13 cellular contexts compared by ENCODE assay signal in genomic region chr7:129134356-129134972, GRCh38. TPM values are rescaled to one million over a fixed set of nuclear protein-coding genes. Genes with fewer than 3 reads are reported as not detected.
DNase-seq lines count a peak whose midpoint lies in the region; ATAC-seq and TF ChIP-seq lines count a peak whose summit lies in the region.
"Had no signal": no experiment of that assay in that cellular context is flagged by ENCODE, and none has a peak within 500 bp of the region (broad histone marks: within the 10 kb centered on the region; RNA-seq: fewer than 3 reads in every experiment).

No MANE protein-coding gene starts in this region.

- no peaks in the 10 kb centered on the region for H3K9me3 Mint-ChIP-seq in CD8-positive, alpha-beta T cell
- H3K9me3 Mint-ChIP-seq in activated naive CD8-positive, alpha-beta T cell (ENCODE audit: low read depth): no peaks in the 10 kb centered on the region

- POLR2A ChIA-PET in CD8-positive, alpha-beta T cell (lab: Charles Lee): no interaction called here

- peaks cover 37% of the 10 kb centered on the region for H3K4me1 Mint-ChIP-seq in CD8-positive, alpha-beta T cell (ENCODE audit: low read depth)
- peaks cover 32% of the 10 kb centered on the region for H3K4me1 Mint-ChIP-seq in activated naive CD8-positive, alpha-beta T cell (ENCODE audit: low read depth)

- no peaks in the 10 kb centered on the region for H3K9me3 ChIP-seq in CD8-positive, alpha-beta T cell (ENCODE audit: low read length)
- H3K9me3 ChIP-seq in muscle layer of duodenum (ENCODE audit: control insufficient read depth in 1 of 2, low read length in 2 of 2): no peaks in the 10 kb centered on the region

- no peak for TF ChIP-seq CTCF in CD8-positive, alpha-beta T cell (IDR thresholded peaks at IDR 0.05)

- H3K27ac ChIP-seq in CD8-positive, alpha-beta T cell (ENCODE audit: low read depth, low read length): no peak overlapping the region
- peak overlapping the region; percentile 45 for H3K27ac ChIP-seq in muscle layer of duodenum (ENCODE audit: low read length)

- no peaks in the 10 kb centered on the region for H3K36me3 ChIP-seq in CD8-positive, alpha-beta T cell (ENCODE audit: insufficient read depth, low read length)
- H3K36me3 ChIP-seq in muscle layer of duodenum (ENCODE audit: control insufficient read depth in 1 of 2, insufficient read depth in 2 of 2, low read length in 2 of 2): no peaks in the 10 kb centered on the region

- no peaks in the 10 kb centered on the region for H3K27me3 Mint-ChIP-seq in CD8-positive, alpha-beta T cell (ENCODE audit: low read depth)
- no peaks in the 10 kb centered on the region for H3K27me3 Mint-ChIP-seq in activated naive CD8-positive, alpha-beta T cell

- CTCF ChIA-PET in CD8-positive, alpha-beta T cell (lab: Charles Lee): interaction anchor here (1.0 to 1.7 kb wide), 2 partner anchors 9 to 29 kb away, joined by 3 to 6 read pairs; no protein-coding TSS in a partner anchor

- DNase-seq in CD8-positive, alpha-beta T cell: no peak
- DNase-seq in HPDE6-E6E7 (ENCODE audit: extremely low spot score) (peak; percentile 40), NCI-H2196 treated with DMSO at 0.1 percent for 48 hours (lab: John Stamatoyannopoulos, UW; ENCODE audit: unreplicated experiment) (no peak)
- DNase-seq: DMS 273 treated with DMSO at 0.1 percent for 48 hours; glutamatergic neuron; NCI-H2171; posterior cingulate gyrus; stimulated activated CD4-positive, alpha-beta T cell treated with anti-CD3 and anti-CD28 coated beads, Interleukin-4, amount 100 ng/mL, for 4 hours; substantia nigra had no signal

- no peak overlapping the region for H3K4me3 ChIP-seq in CD8-positive, alpha-beta T cell (ENCODE audit: low read depth, low read length)
- no peak overlapping the region for H3K4me3 ChIP-seq in muscle layer of duodenum (ENCODE audit: low read depth in 1 of 2, low read length in 2 of 2)

- intact Hi-C loops in CD8-positive, alpha-beta T cell (cut with DNase I, micrococcal nuclease): no loop called here

- H3K27me3 ChIP-seq in CD8-positive, alpha-beta T cell (ENCODE audit: insufficient read depth, low read length): no peaks in the 10 kb centered on the region
- H3K27me3 ChIP-seq in muscle layer of duodenum (ENCODE audit: low read depth, low read length): no peaks in the 10 kb centered on the region

- no peak for ATAC-seq in CD8-positive, alpha-beta T cell
- ATAC-seq in HG03159 (IDR thresholded peaks at IDR 0.05; ENCODE audit: unreplicated experiment) (no peak), HG03378 (IDR thresholded peaks at IDR 0.05; ENCODE audit: unreplicated experiment) (no peak)

- no peaks in the 10 kb centered on the region for H3K36me3 Mint-ChIP-seq in CD8-positive, alpha-beta T cell
- peaks cover 3% of the 10 kb centered on the region for H3K36me3 Mint-ChIP-seq in activated naive CD8-positive, alpha-beta T cell

- peak overlapping the region; percentile 62 for H3K4me3 Mint-ChIP-seq in CD8-positive, alpha-beta T cell
- H3K4me3 Mint-ChIP-seq in activated naive CD8-positive, alpha-beta T cell: peak overlapping the region; percentile 15

- H3K4me1 ChIP-seq in CD8-positive, alpha-beta T cell (ENCODE audit: insufficient read depth, low read length): peaks cover 32% of the 10 kb centered on the region
- H3K4me1 ChIP-seq in muscle layer of duodenum (ENCODE audit: control insufficient read depth in 1 of 2, insufficient read depth in 2 of 2, low read length in 2 of 2): no peaks in the 10 kb centered on the region

- peak overlapping the region; percentile 83 for H3K27ac Mint-ChIP-seq in CD8-positive, alpha-beta T cell
- H3K27ac Mint-ChIP-seq in activated naive CD8-positive, alpha-beta T cell: peak overlapping the region; percentile 85

RNA-seq across cellular contexts. Expression of gene TSPAN33, which starts 10.0 kb away (rescaled TPM):
- total RNA-seq in CD8-positive, alpha-beta T cell: 1 to 10 TPM; 4.7 to 5.6 TPM

RNA-seq across cellular contexts. Expression of gene SMO, which starts 54.0 kb away (rescaled TPM):
- total RNA-seq in CD8-positive, alpha-beta T cell: not detected
